8 cellular contexts compared by ENCODE assay signal in genomic region chr10:124740374-124741280, GRCh38. TPM values are rescaled to one million over a fixed set of nuclear protein-coding genes. Genes with fewer than 3 reads are reported as not detected.
DNase-seq lines count a peak whose midpoint lies in the region; ATAC-seq and TF ChIP-seq lines count a peak whose summit lies in the region.

No MANE protein-coding gene starts in this region.

- no peaks in the 10 kb centered on the region for H3K36me3 ChIP-seq in Panc1 (ENCODE audit: control insufficient read depth, insufficient read depth, low read length)
- H3K36me3 ChIP-seq in mucosa of rectum (ENCODE audit: control insufficient read depth in 2 of 2, insufficient read depth in 2 of 2, low read length in 2 of 2), result peaks cover 0 to 3% of the 10 kb centered on the region in 2 donors

- H3K36me3 Mint-ChIP-seq in effector memory CD8-positive, alpha-beta T cell (ENCODE audit: insufficient read depth), result peaks cover 43% of the 10 kb centered on the region

- DNase-seq in HFF-Myc (ENCODE audit: extremely low read depth, low read depth), result no peak
- DNase-seq in Panc1 (ENCODE audit: low read depth, low spot score), result no peak
- DNase-seq in effector memory CD8-positive, alpha-beta T cell, result no peak
- DNase-seq in NCI-H2196 treated with DMSO at 0.1 percent for 48 hours (lab: John Stamatoyannopoulos, UW; ENCODE audit: unreplicated experiment), result no peak
- DNase-seq in COR-L47 (lab: John Stamatoyannopoulos, UW), result no peak
- DNase-seq in NCI-H748 (lab: John Stamatoyannopoulos, UW; ENCODE audit: unreplicated experiment), result no peak

- in situ Hi-C loops in Panc1 (cut with HindIII; ENCODE audit: low pct_unique_long_range_greater_than_20kb, low sequenced_read_pairs), result no loop called here

- peaks cover 72 to 80% of the 10 kb centered on the region in 2 donors for H3K4me1 Mint-ChIP-seq in effector memory CD8-positive, alpha-beta T cell (ENCODE audit: low read depth in 2 of 2)

- no peaks in the 10 kb centered on the region for H3K9me3 Mint-ChIP-seq in effector memory CD8-positive, alpha-beta T cell

- H3K9me3 ChIP-seq in Panc1 (ENCODE audit: control insufficient read depth, insufficient read depth, low read depth, low read length), result no peaks in the 10 kb centered on the region
- no peaks in the 10 kb centered on the region for H3K9me3 ChIP-seq in mucosa of rectum (ENCODE audit: control insufficient read depth in 2 of 2, low read length in 2 of 2)

- H3K27me3 ChIP-seq in Panc1 (ENCODE audit: control insufficient read depth, insufficient read depth, low read length), result no peaks in the 10 kb centered on the region
- no peaks in the 10 kb centered on the region for H3K27me3 ChIP-seq in mucosa of rectum (ENCODE audit: control insufficient read depth in 2 of 2, insufficient read depth in 2 of 2, low read length in 2 of 2)

- no peaks in the 10 kb centered on the region for H3K27me3 Mint-ChIP-seq in effector memory CD8-positive, alpha-beta T cell

- peak overlapping the region; percentile 28 for H3K4me3 ChIP-seq in GM12875 (ENCODE audit: low read depth, low read length)
- peak overlapping the region; percentile 79 for H3K4me3 ChIP-seq in HFF-Myc (replicated peaks; ENCODE audit: low read depth, low read length)
- H3K4me3 ChIP-seq in Panc1 (ENCODE audit: low read depth in 2 of 2, low read length in 2 of 2), result peak overlapping the region; percentile 7 to 33; a peak in 3 of 4 replicates
- peak overlapping the region; percentile 7 to 81 for H3K4me3 ChIP-seq in mucosa of rectum (ENCODE audit: low read length in 2 of 2)

- no peak for TF ChIP-seq CTCF in GM12875 (IDR thresholded peaks at IDR 0.05; ENCODE audit: borderline replicate concordance, insufficient read depth, low read depth, low read length)
- TF ChIP-seq CTCF in HFF-Myc (IDR thresholded peaks at IDR 0.05; ENCODE audit: low read depth, low read length, missing control alignments), result no peak
- TF ChIP-seq CTCF in Panc1 (IDR thresholded peaks at IDR 0.05), result no peak

- POLR2A ChIA-PET in Panc1 (lab: Charles Lee), result no interaction called here

- peak overlapping the region; percentile 96 to 98 for H3K27ac Mint-ChIP-seq in effector memory CD8-positive, alpha-beta T cell

- H3K27ac ChIP-seq in Panc1 (ENCODE audit: low read length), result peak overlapping the region; percentile 86
- H3K27ac ChIP-seq in mucosa of rectum (ENCODE audit: low read depth in 2 of 2, low read length in 2 of 2), result peak overlapping the region; percentile 60 to 81

- H3K9ac ChIP-seq in mucosa of rectum (ENCODE audit: low read depth in 1 of 2, low read length in 2 of 2), result peak overlapping the region; percentile 56 to 80

- CTCF ChIA-PET in Panc1 (lab: Charles Lee), result interaction anchor here (0.6 to 1.8 kb wide), 12 partner anchors 8 to 210 kb away, joined by 3 to 23 read pairs (median 4); no protein-coding TSS in a partner anchor

- H3K4me1 ChIP-seq in Panc1 (ENCODE audit: control insufficient read depth, insufficient read depth, low read length) (peaks cover 80% of the 10 kb centered on the region), mucosa of rectum (ENCODE audit: control insufficient read depth in 2 of 2, insufficient read depth in 2 of 2, low read length in 2 of 2) (peaks cover 71 to 80% of the 10 kb centered on the region in 2 donors)

- no peak for ATAC-seq in Panc1
- ATAC-seq in effector memory CD8-positive, alpha-beta T cell (replicated peaks), result peak; percentile 26

- BruUV-seq in Panc1 (replicated peaks; lab: Mats Ljungman, UMichigan), result no TSS peak

- intact Hi-C loops in Panc1 (cut with micrococcal nuclease; ENCODE audit: unreplicated experiment), result loop anchor here (2.0 kb wide), 2 partner anchors 200 to 210 kb away; no protein-coding TSS in a partner anchor

- H3K4me3 Mint-ChIP-seq in effector memory CD8-positive, alpha-beta T cell, result peak overlapping the region; percentile 91 to 93

RNA-seq across cellular contexts. Expression of gene FAM53B, which starts 3.6 kb away (rescaled TPM):
- total RNA-seq in Panc1 (2021; ENCODE audit: unreplicated experiment), result 42.5 TPM
- 31.8 TPM for polyA plus RNA-seq in Panc1 (2012; ENCODE audit: insufficient read length)

RNA-seq across cellular contexts. Expression of gene EEF1AKMT2, which starts 51.1 kb away (rescaled TPM):
- 39.2 TPM for total RNA-seq in Panc1 (2021; ENCODE audit: unreplicated experiment)
- 24.1 TPM for polyA plus RNA-seq in Panc1 (2012; ENCODE audit: insufficient read length)

Comparison
In these comparisons a context has a peak if more than half of its experiments do, and no peak if none do; other contexts are left out.
1. H3K4me3 ChIP-seq: peak in every context shown above with its lines; median percentile 79 in HFF-Myc; 44 in mucosa of rectum; 28 in GM12875; 20 in Panc1.